Comparison of ENCODE assay signal across 18 cellular contexts in the genomic region with DNA sequence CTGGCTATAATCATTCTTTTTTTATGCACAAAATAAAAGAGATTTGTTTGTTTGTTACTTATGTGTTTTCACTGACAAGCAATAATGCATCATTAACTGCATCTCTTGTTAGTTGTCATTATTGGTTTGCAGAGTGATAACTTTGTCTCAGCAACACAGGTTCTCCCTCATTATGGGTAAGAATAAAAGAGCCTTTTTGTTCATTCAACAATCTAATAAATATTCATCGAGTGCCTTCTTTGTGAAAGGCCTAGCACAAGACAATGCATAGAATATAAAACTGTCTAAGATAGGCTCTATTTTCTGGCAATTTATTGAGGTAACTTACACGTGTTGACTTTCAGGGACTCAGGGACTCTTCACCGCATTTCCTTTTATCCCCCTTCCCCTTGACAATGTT.
A peak's percentile ranks its signal among the peaks of the same experiment; 100 is the strongest.
DNase-seq lines count a peak whose midpoint lies in the region; ATAC-seq, FAIRE-seq and TF ChIP-seq lines count a peak whose summit lies in the region.
"Had no signal": no experiment of that assay in that cellular context is flagged by ENCODE, and none has a peak within 500 bp of the region (broad histone marks: within the 10 kb centered on the region; RNA-seq: fewer than 3 reads in every experiment).

No MANE protein-coding gene starts in this region.

- H3K27ac ChIP-seq in cingulate gyrus (ENCODE audit: low read depth, low read length) = peak overlapping the region; percentile 83
- no peak overlapping the region for H3K27ac ChIP-seq in esophagus squamous epithelium
- H3K27ac ChIP-seq: Peyer's patch had no signal

- peaks cover 0 to 8% (median 4%) of the 10 kb centered on the region in 3 donors for H3K4me1 ChIP-seq in esophagus squamous epithelium
- H3K4me1 ChIP-seq: Peyer's patch had no signal

- no peak overlapping the region for H3K4me3 Mint-ChIP-seq in glutamatergic neuron (ENCODE audit: unreplicated experiment)
- H3K4me3 Mint-ChIP-seq: H9, IgD-negative memory B cell had no signal

- peaks cover under 1% of the 10 kb centered on the region for H3K27me3 Mint-ChIP-seq in glutamatergic neuron (ENCODE audit: unreplicated experiment)

- H3K4me1 Mint-ChIP-seq in glutamatergic neuron (ENCODE audit: low read depth, unreplicated experiment) = peaks cover 21% of the 10 kb centered on the region
- H3K4me1 Mint-ChIP-seq: IgD-negative memory B cell had no signal

- H3K36me3 ChIP-seq in esophagus squamous epithelium = no peaks in the 10 kb centered on the region
- H3K36me3 ChIP-seq: Peyer's patch had no signal

- no peak for DNase-seq in H54 (ENCODE audit: insufficient read length, low spot score)
- peak; percentile 74 for DNase-seq in medulla oblongata (ENCODE audit: extremely low spot score)
- DNase-seq in superior temporal gyrus (ENCODE audit: extremely low spot score) = peak; percentile 79
- no peak for DNase-seq in glutamatergic neuron
- DNase-seq in esophagus squamous epithelium (lab: John Stamatoyannopoulos, UW) = no peak
- DNase-seq: DMS79, H9, Karpas-422, NCI-H1048, NCI-H1436 treated with DMSO at 0.1 percent for 48 hours, NCI-H2029, NCI-H69, Peyer's patch had no signal

- TF ChIP-seq CTCF in glutamatergic neuron (IDR thresholded peaks at IDR 0.05; ENCODE audit: partially characterized antibody, unreplicated experiment) (no peak), esophagus squamous epithelium (IDR thresholded peaks at IDR 0.05) (no peak)

- H3K9me3 ChIP-seq in esophagus squamous epithelium = no peaks in the 10 kb centered on the region
- H3K9me3 ChIP-seq: Peyer's patch had no signal

- WGBS in esophagus squamous epithelium, 2 donors = 87 to 91% methylated on average over 3 of the region's 3 CpGs

- no peak for TF ChIP-seq POLR2A in H54 (IDR thresholded peaks at IDR 0.05; ENCODE audit: low read depth, low read length)
- no peak for TF ChIP-seq POLR2A in esophagus squamous epithelium (IDR thresholded peaks at IDR 0.05)

- no peak overlapping the region for H3K27ac Mint-ChIP-seq in glutamatergic neuron (ENCODE audit: unreplicated experiment)
- H3K27ac Mint-ChIP-seq: H9, IgD-negative memory B cell had no signal

- peaks cover 4% of the 10 kb centered on the region for H3K36me3 Mint-ChIP-seq in glutamatergic neuron (ENCODE audit: unreplicated experiment)
- H3K36me3 Mint-ChIP-seq: IgD-negative memory B cell had no signal

- no peak overlapping the region for H3K4me3 ChIP-seq in esophagus squamous epithelium
- H3K4me3 ChIP-seq: Peyer's patch had no signal

- H3K9me3 Mint-ChIP-seq in glutamatergic neuron (ENCODE audit: unreplicated experiment) = peaks cover 6% of the 10 kb centered on the region
- H3K9me3 Mint-ChIP-seq: IgD-negative memory B cell had no signal

- intact Hi-C loops in esophagus squamous epithelium (cut with DNase I) = no loop called here

- FAIRE-seq in H54 (lab: Jason Lieb, UNC) = peak; percentile 52
- FAIRE-seq: GM12892, GM18507 had no signal

- no peaks in the 10 kb centered on the region for H3K27me3 ChIP-seq in esophagus squamous epithelium
- H3K27me3 ChIP-seq: Peyer's patch had no signal

- no peak for ATAC-seq in GM19395 (IDR thresholded peaks at IDR 0.05; ENCODE audit: unreplicated experiment)

Comparison
In these comparisons a context has a peak if more than half of its experiments do, and no peak if none do; other contexts are left out.
1. DNase-seq: peak in medulla oblongata (single experiment) and superior temporal gyrus (single experiment); none in H54 (single experiment), glutamatergic neuron (single experiment) and esophagus squamous epithelium (single experiment).